ENCODE assay signal across 31 cellular contexts in genomic region chr12:95643251-95643650, GRCh38.
"Had no signal": no experiment of that assay in that cellular context is flagged by ENCODE, and none has a peak within 500 bp of the region (broad histone marks: within the 10 kb centered on the region; RNA-seq: fewer than 3 reads in every experiment).

No MANE protein-coding gene starts in this region.

- ATAC-seq: activated T-cell treated with anti-CD3 and anti-CD28 coated beads, Interleukin-2, amount 50 U/mL, for 72 hours; foreskin keratinocyte; gastrocnemius medialis; WTC11 had no signal

- H3K27me3 ChIP-seq: brain microvascular endothelial cell, esophagus muscularis mucosa, foreskin keratinocyte had no signal

- FAIRE-seq: astrocyte, bronchial epithelial cell, colon, TTC549 had no signal

- H3K27ac ChIP-seq: brain microvascular endothelial cell, esophagus muscularis mucosa, foreskin keratinocyte, gastrocnemius medialis, VCaP had no signal

- DNase-seq: activated CD4-positive, alpha-beta memory T cell treated with anti-CD3 and anti-CD28 coated beads, Interleukin-2, amount 10 ng/mL, durations not matched to agents 7 days and 5 days; activated CD4-positive, alpha-beta T cell treated with anti-CD3 and anti-CD28 coated beads for 1 hour; activated CD4-positive, alpha-beta T cell treated with anti-CD3 and anti-CD28 coated beads for 4 hours; activated CD4-positive, alpha-beta T cell treated with anti-CD3 and anti-CD28 coated beads, Interleukin-2, amount 10 ng/mL, durations not matched to agents 7 days and 5 days; activated CD4-positive, alpha-beta T cell treated with anti-CD3 and anti-CD28 coated beads, Interleukin-2, amount 50 U/mL, for 4 hours; activated CD8-positive, alpha-beta memory T cell treated with anti-CD3 and anti-CD28 coated beads, Interleukin-2, amount 50 U/mL, for 48 hours; activated effector memory CD4-positive, alpha-beta T cell treated with Interleukin-2 at 50 U/mL for 16 hours; activated gamma-delta T cell treated with Interleukin-2 at 50 U/mL for 16 hours; activated naive CD4-positive, alpha-beta T cell treated with anti-CD3 and anti-CD28 coated beads, Interleukin-2, amount 50 U/mL, for 16 hours; activated naive CD4-positive, alpha-beta T cell treated with Interleukin-2 at 50 U/mL for 16 hours; activated T-cell treated with anti-CD3 and anti-CD28 coated beads for 4 hours; activated T-cell treated with anti-CD3 and anti-CD28 coated beads, Interleukin-2, amount 50 U/mL, for 24 hours; activated T-cell treated with anti-CD3 and anti-CD28 coated beads, Interleukin-2, amount 50 U/mL, for 72 hours; amniotic stem cell; anterior cingulate cortex; brain microvascular endothelial cell; cortex of kidney; dermis blood vessel endothelial cell; effector CD4-positive, alpha-beta T cell; effector memory CD8-positive, alpha-beta T cell; erythroblast; foreskin keratinocyte; gastrocnemius medialis; glutamatergic neuron had no signal

- H3K4me1 ChIP-seq: foreskin keratinocyte, gastrocnemius medialis had no signal

- H3K9me3 ChIP-seq: esophagus muscularis mucosa, gastrocnemius medialis had no signal

- H3K4me3 ChIP-seq: esophagus muscularis mucosa, gastrocnemius medialis had no signal

- H3K36me3 ChIP-seq: brain microvascular endothelial cell, esophagus muscularis mucosa, gastrocnemius medialis had no signal
